In genomic region chr14:51978566-51979398, GRCh38 we compare ENCODE assay signal across 8 cellular contexts. TPM values are rescaled to one million over a fixed set of nuclear protein-coding genes. Genes with fewer than 3 reads are reported as not detected.
A peak's percentile ranks its signal among the peaks of the same experiment; 100 is the strongest.
DNase-seq lines count a peak whose midpoint lies in the region; ATAC-seq and TF ChIP-seq lines count a peak whose summit lies in the region.

No MANE protein-coding gene starts in this region.

- peaks cover 8% of the 10 kb centered on the region for H3K27me3 Mint-ChIP-seq in CD4-positive, CD25-positive, alpha-beta regulatory T cell
- no peaks in the 10 kb centered on the region for H3K27me3 Mint-ChIP-seq in activated naive CD4-positive, alpha-beta T cell treated with anti-CD3 and anti-CD28 coated beads, Interleukin-2, amount 50 U/mL, for 24 hours
- peaks cover 37% of the 10 kb centered on the region for H3K27me3 Mint-ChIP-seq in progenitor cell of endocrine pancreas

- H3K27me3 ChIP-seq in CD4-positive, CD25-positive, alpha-beta regulatory T cell (ENCODE audit: control insufficient read depth, insufficient read depth, low read length), result no peaks in the 10 kb centered on the region
- no peaks in the 10 kb centered on the region for H3K27me3 ChIP-seq in uterus

- no peak overlapping the region for H3K4me3 ChIP-seq in CD4-positive, CD25-positive, alpha-beta regulatory T cell (ENCODE audit: low read depth, low read length)
- no peak overlapping the region for H3K4me3 ChIP-seq in uterus

- no peak for TF ChIP-seq POLR2A in uterus (IDR thresholded peaks at IDR 0.05)

- H3K27ac Mint-ChIP-seq in CD4-positive, CD25-positive, alpha-beta regulatory T cell, result peak overlapping the region in 1 of 3 donors; percentile 48
- peak overlapping the region; percentile 47 for H3K27ac Mint-ChIP-seq in activated naive CD4-positive, alpha-beta T cell treated with anti-CD3 and anti-CD28 coated beads, Interleukin-2, amount 50 U/mL, for 24 hours
- no peak overlapping the region for H3K27ac Mint-ChIP-seq in progenitor cell of endocrine pancreas

- peaks cover 0 to under 1% (median 0%) of the 10 kb centered on the region in 7 donors for H3K9me3 Mint-ChIP-seq in CD4-positive, CD25-positive, alpha-beta regulatory T cell
- H3K9me3 Mint-ChIP-seq in activated naive CD4-positive, alpha-beta T cell treated with anti-CD3 and anti-CD28 coated beads, Interleukin-2, amount 50 U/mL, for 24 hours, result no peaks in the 10 kb centered on the region
- no peaks in the 10 kb centered on the region for H3K9me3 Mint-ChIP-seq in progenitor cell of endocrine pancreas (ENCODE audit: low read depth)

- no peak overlapping the region for H3K4me3 Mint-ChIP-seq in CD4-positive, CD25-positive, alpha-beta regulatory T cell
- H3K4me3 Mint-ChIP-seq in activated naive CD4-positive, alpha-beta T cell treated with anti-CD3 and anti-CD28 coated beads, Interleukin-2, amount 50 U/mL, for 24 hours, result no peak overlapping the region
- no peak overlapping the region for H3K4me3 Mint-ChIP-seq in progenitor cell of endocrine pancreas (ENCODE audit: low read depth)

- peaks cover 7% of the 10 kb centered on the region for H3K4me1 ChIP-seq in CD4-positive, CD25-positive, alpha-beta regulatory T cell (ENCODE audit: control insufficient read depth, insufficient read depth, low read length, poor library complexity, severe bottlenecking)
- no peaks in the 10 kb centered on the region for H3K4me1 ChIP-seq in uterus

- no peak overlapping the region for H3K27ac ChIP-seq in CD4-positive, CD25-positive, alpha-beta regulatory T cell (ENCODE audit: insufficient read depth, low read length, poor library complexity, severe bottlenecking)
- no peak overlapping the region for H3K27ac ChIP-seq in uterus

- H3K4me1 Mint-ChIP-seq in CD4-positive, CD25-positive, alpha-beta regulatory T cell, result peaks cover 0 to 8% (median 6%) of the 10 kb centered on the region in 4 donors
- peaks cover 6% of the 10 kb centered on the region for H3K4me1 Mint-ChIP-seq in activated naive CD4-positive, alpha-beta T cell treated with anti-CD3 and anti-CD28 coated beads, Interleukin-2, amount 50 U/mL, for 24 hours
- H3K4me1 Mint-ChIP-seq in progenitor cell of endocrine pancreas (ENCODE audit: low read depth), result no peaks in the 10 kb centered on the region

- H3K9me3 ChIP-seq in CD4-positive, CD25-positive, alpha-beta regulatory T cell (ENCODE audit: control insufficient read depth in 2 of 2, low read length in 2 of 2), result no peaks in the 10 kb centered on the region
- no peaks in the 10 kb centered on the region for H3K9me3 ChIP-seq in uterus

- TF ChIP-seq CTCF in progenitor cell of endocrine pancreas (IDR thresholded peaks at IDR 0.05; ENCODE audit: unreplicated experiment) (peak; percentile 95), uterus (IDR thresholded peaks at IDR 0.05) (peak; percentile 74 to 84 (median 78))

- peaks cover 1% of the 10 kb centered on the region for H3K36me3 Mint-ChIP-seq in CD4-positive, CD25-positive, alpha-beta regulatory T cell
- no peaks in the 10 kb centered on the region for H3K36me3 Mint-ChIP-seq in activated naive CD4-positive, alpha-beta T cell treated with anti-CD3 and anti-CD28 coated beads, Interleukin-2, amount 50 U/mL, for 24 hours
- no peaks in the 10 kb centered on the region for H3K36me3 Mint-ChIP-seq in progenitor cell of endocrine pancreas (ENCODE audit: insufficient read depth)

- no peaks in the 10 kb centered on the region for H3K36me3 ChIP-seq in CD4-positive, CD25-positive, alpha-beta regulatory T cell (ENCODE audit: control insufficient read depth, insufficient read depth, low read length)
- no peaks in the 10 kb centered on the region for H3K36me3 ChIP-seq in uterus

- peak; percentile 70 to 84 (median 72) for DNase-seq in CD4-positive, CD25-positive, alpha-beta regulatory T cell
- DNase-seq in NCI-H1105 treated with DMSO at 0.1 percent for 48 hours (lab: John Stamatoyannopoulos, UW), result peak; percentile 78
- DNase-seq in Right ventricle myocardium superior, result peak; percentile 86
- peak; percentile 75 for DNase-seq in progenitor cell of endocrine pancreas (ENCODE audit: low spot score, unreplicated experiment)
- DNase-seq in uterus, result peak; percentile 82

- intact Hi-C loops in Right ventricle myocardium superior (cut with DNase I), result no loop called here
- intact Hi-C loops in uterus (cut with DNase I; ENCODE audit: low total_unique reads), result loop anchor here (10.0 kb wide), 1 partner anchor 704 kb away; no protein-coding TSS in a partner anchor

- peak in 1 of 2 donors; percentile 56 for ATAC-seq in CD4-positive, CD25-positive, alpha-beta regulatory T cell (ENCODE audit: low read depth in 2 of 2)
- ATAC-seq in GM21717 (IDR thresholded peaks at IDR 0.05; ENCODE audit: unreplicated experiment), result peak; percentile 58
- ATAC-seq in SK-N-SH treated with all-trans-retinoic acid at 6 μM for 48 hours, result peak; percentile 95
- peak; percentile 92 for ATAC-seq in Right ventricle myocardium superior (ENCODE audit: poor library complexity)

TF ChIP-seq in SK-N-SH treated with all-trans-retinoic acid at 6 μM for 48 hours, 23 proteins besides CTCF, POLR2A, EP300 and RAD21:
- TF ChIP-seq ZFP3 (CRISPR knock-in tag; IDR thresholded peaks at IDR 0.05) (no peak), GLIS3 (CRISPR knock-in tag; IDR thresholded peaks at IDR 0.05) (no peak), BACH2 (CRISPR knock-in tag; IDR thresholded peaks at IDR 0.05; ENCODE audit: borderline replicate concordance) (no peak), CSDC2 (CRISPR knock-in tag; IDR thresholded peaks at IDR 0.05) (no peak), TOX (CRISPR knock-in tag; IDR thresholded peaks at IDR 0.05; ENCODE audit: borderline replicate concordance) (no peak), CREB5 (CRISPR knock-in tag; IDR thresholded peaks at IDR 0.05; ENCODE audit: low read depth) (no peak), OSR1 (CRISPR knock-in tag; IDR thresholded peaks at IDR 0.05) (no peak), ARNTL (CRISPR knock-in tag; IDR thresholded peaks at IDR 0.05; ENCODE audit: borderline replicate concordance, low read depth) (no peak), ZNF8 (CRISPR knock-in tag; IDR thresholded peaks at IDR 0.05) (no peak), ZNF565 (CRISPR knock-in tag; conservative IDR thresholded peaks at IDR 0.05; ENCODE audit: low read depth) (no peak), POU6F1 (CRISPR knock-in tag; IDR thresholded peaks at IDR 0.05; ENCODE audit: borderline replicate concordance, low read depth) (no peak), ESRRG (CRISPR knock-in tag; IDR thresholded peaks at IDR 0.05) (no peak), ISL1 (CRISPR knock-in tag; IDR thresholded peaks at IDR 0.05) (no peak), SNAI2 (CRISPR knock-in tag; IDR thresholded peaks at IDR 0.05) (no peak), ZFP30 (CRISPR knock-in tag; IDR thresholded peaks at IDR 0.05) (no peak), ZNF70 (CRISPR knock-in tag; IDR thresholded peaks at IDR 0.05) (no peak), TCF4 (CRISPR knock-in tag; IDR thresholded peaks at IDR 0.05; ENCODE audit: borderline replicate concordance) (no peak), ZC3H10 (CRISPR knock-in tag; IDR thresholded peaks at IDR 0.05) (no peak)
- TF ChIP-seq, protein P1, sequence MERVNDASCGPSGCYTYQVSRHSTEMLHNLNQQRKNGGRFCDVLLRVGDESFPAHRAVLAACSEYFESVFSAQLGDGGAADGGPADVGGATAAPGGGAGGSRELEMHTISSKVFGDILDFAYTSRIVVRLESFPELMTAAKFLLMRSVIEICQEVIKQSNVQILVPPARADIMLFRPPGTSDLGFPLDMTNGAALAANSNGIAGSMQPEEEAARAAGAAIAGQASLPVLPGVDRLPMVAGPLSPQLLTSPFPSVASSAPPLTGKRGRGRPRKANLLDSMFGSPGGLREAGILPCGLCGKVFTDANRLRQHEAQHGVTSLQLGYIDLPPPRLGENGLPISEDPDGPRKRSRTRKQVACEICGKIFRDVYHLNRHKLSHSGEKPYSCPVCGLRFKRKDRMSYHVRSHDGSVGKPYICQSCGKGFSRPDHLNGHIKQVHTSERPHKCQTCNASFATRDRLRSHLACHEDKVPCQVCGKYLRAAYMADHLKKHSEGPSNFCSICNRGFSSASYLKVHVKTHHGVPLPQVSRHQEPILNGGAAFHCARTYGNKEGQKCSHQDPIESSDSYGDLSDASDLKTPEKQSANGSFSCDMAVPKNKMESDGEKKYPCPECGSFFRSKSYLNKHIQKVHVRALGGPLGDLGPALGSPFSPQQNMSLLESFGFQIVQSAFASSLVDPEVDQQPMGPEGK (CRISPR knock-in tag; IDR thresholded peaks at IDR 0.05; ENCODE audit: borderline replicate concordance), result no peak

RNA-seq across cellular contexts. Expression of gene RTRAF, which starts 10.6 kb away (rescaled TPM):
- total RNA-seq in CD4-positive, CD25-positive, alpha-beta regulatory T cell, result 134 TPM
- polyA plus RNA-seq in CD4-positive, CD25-positive, alpha-beta regulatory T cell, result 100 to 1,000 TPM; 203 to 241 (median 227) TPM
- total RNA-seq in Right ventricle myocardium superior (218 TPM), progenitor cell of endocrine pancreas (233 and 247 TPM in 2 replicates), uterus (100 to 1,000 TPM in 1 of 4 donors, 10 to 100 TPM in 3; 21.8 to 129 (median 44.4) TPM)
